ENCODE assay signal across 8 cellular contexts in the genomic region with DNA sequence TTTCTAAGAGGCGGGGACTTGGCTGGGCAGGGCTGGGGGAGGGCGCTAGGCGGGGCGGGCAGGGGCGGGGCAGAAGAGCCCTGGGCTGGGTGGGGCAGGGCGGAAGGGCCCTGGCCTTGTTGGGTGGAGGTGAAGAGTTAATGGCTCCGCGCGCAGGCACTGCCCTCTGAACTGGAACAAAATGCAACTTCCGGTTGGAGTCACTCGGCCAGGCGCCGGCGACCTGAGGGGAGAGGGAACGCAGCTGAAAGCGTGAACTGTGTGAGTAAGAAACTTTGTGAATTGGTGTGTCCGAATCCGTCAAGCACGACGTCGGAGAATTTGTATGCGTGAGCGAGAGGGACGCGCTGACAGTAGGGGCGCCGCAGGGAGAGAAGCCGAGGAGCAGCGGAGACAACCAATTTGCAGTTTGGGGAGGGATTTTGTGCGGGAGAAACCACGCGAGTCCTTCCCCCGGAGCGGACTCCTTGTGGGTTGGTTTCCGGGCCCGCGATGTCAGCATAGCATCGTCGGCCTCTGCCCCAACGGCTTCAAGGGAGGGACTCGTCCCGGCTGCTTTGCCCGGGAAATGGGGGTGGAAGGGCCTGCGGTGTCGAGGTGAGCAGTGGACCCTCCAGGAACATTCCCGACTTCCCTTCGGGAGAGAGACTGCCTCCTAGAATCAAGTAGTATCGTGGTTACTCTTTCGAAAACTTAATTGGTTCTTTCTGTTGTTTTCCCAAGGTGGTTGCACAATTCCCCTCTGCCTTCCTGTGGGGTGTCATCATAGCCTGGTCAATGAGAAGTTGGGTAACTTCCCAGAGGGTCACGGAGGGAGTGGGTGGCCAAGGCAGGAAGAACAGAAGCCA. TPM values are rescaled to one million over a fixed set of nuclear protein-coding genes. Genes with fewer than 3 reads are reported as not detected.
DNase-seq lines count a peak whose midpoint lies in the region; ATAC-seq and TF ChIP-seq lines count a peak whose summit lies in the region.

A gene with protein sequence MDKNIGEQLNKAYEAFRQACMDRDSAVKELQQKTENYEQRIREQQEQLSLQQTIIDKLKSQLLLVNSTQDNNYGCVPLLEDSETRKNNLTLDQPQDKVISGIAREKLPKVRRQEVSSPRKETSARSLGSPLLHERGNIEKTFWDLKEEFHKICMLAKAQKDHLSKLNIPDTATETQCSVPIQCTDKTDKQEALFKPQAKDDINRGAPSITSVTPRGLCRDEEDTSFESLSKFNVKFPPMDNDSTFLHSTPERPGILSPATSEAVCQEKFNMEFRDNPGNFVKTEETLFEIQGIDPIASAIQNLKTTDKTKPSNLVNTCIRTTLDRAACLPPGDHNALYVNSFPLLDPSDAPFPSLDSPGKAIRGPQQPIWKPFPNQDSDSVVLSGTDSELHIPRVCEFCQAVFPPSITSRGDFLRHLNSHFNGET (plus strand): TSS at position 203 of the 848 bp plus-strand sequence. CDS start 19,235 bp downstream, outside the sequence.

- TF ChIP-seq CTCF in CD14-positive monocyte (IDR thresholded peaks at IDR 0.05) (no peak), dorsolateral prefrontal cortex (IDR thresholded peaks at IDR 0.05 in 54 of 56, conservative IDR thresholded peaks at IDR 0.05 in 2 of 56; ENCODE audit: low read depth in 1 of 56, partially characterized antibody in 56 of 56) (peak in 20 of 56 donors; percentile 5 to 29 (median 22)), lower leg skin (IDR thresholded peaks at IDR 0.05) (peak in 1 of 3 donors; percentile 18)

- POLR2A ChIA-PET in activated CD4-positive, alpha-beta memory T cell treated with anti-CD3 and anti-CD28 coated beads for 36 hours (lab: Charles Lee), result no interaction called here

- ATAC-seq in GM19395 (IDR thresholded peaks at IDR 0.05; ENCODE audit: unreplicated experiment) (peak; percentile 87), HG03565 (IDR thresholded peaks at IDR 0.05; ENCODE audit: unreplicated experiment) (peak; percentile 90)

- H3K27me3 Mint-ChIP-seq in CD14-positive monocyte (ENCODE audit: low read depth in 3 of 3), result no peaks in the 10 kb centered on the region
- H3K27me3 Mint-ChIP-seq in activated CD4-positive, alpha-beta memory T cell treated with anti-CD3 and anti-CD28 coated beads for 36 hours, result no peaks in the 10 kb centered on the region

- H3K36me3 Mint-ChIP-seq in CD14-positive monocyte, result peaks cover 22 to 34% of the 10 kb centered on the region in 2 donors
- peaks cover 37% of the 10 kb centered on the region for H3K36me3 Mint-ChIP-seq in activated CD4-positive, alpha-beta memory T cell treated with anti-CD3 and anti-CD28 coated beads for 36 hours

- H3K4me3 Mint-ChIP-seq in CD14-positive monocyte, result peak within 1 kb of the TSS; percentile 99 to 100
- peak within 1 kb of the TSS; percentile 96 for H3K4me3 Mint-ChIP-seq in activated CD4-positive, alpha-beta memory T cell treated with anti-CD3 and anti-CD28 coated beads for 36 hours

- CTCF ChIA-PET in activated CD4-positive, alpha-beta memory T cell treated with anti-CD3 and anti-CD28 coated beads for 36 hours (lab: Charles Lee), result interaction anchor here (0.7 to 1.3 kb wide), 2 partner anchors 20 to 96 kb away, joined by 3 to 4 read pairs; no protein-coding TSS in a partner anchor

- H3K4me1 Mint-ChIP-seq in CD14-positive monocyte, result peaks cover 37% of the 10 kb centered on the region
- peaks cover 55% of the 10 kb centered on the region for H3K4me1 Mint-ChIP-seq in activated CD4-positive, alpha-beta memory T cell treated with anti-CD3 and anti-CD28 coated beads for 36 hours (ENCODE audit: low read depth)

- TF ChIP-seq POLR2A in lower leg skin (IDR thresholded peaks at IDR 0.05), result peak in 1 of 2 donors; percentile 93

- intact Hi-C loops in CD14-positive monocyte (cut with micrococcal nuclease) (loop anchor here (2.0 to 5.0 kb wide), 2 partner anchors 24 to 83 kb away; no protein-coding TSS in a partner anchor), dorsolateral prefrontal cortex (cut with DNase I) (loop anchor here in 1 of 2 donors (5.0 kb wide), 1 partner anchor 63 kb away; no protein-coding TSS in a partner anchor), lower leg skin (cut with DNase I; ENCODE audit: low total_unique reads) (no loop called here)
- intact Hi-C loops in activated CD4-positive, alpha-beta memory T cell treated with anti-CD3 and anti-CD28 coated beads for 36 hours (cut with micrococcal nuclease), result loop anchor here (1.0 to 10.0 kb wide), 10 partner anchors 24 to 1266 kb away; a partner anchor contains a TSS

- 0 to 1% methylated on average over 46 to 48 of the region's 50 CpGs for WGBS in lower leg skin, 2 donors

- H3K27ac ChIP-seq in dorsolateral prefrontal cortex, result peak within 1 kb of the TSS; percentile 55 to 96 (median 87)

- peaks cover 0 to 4% (median 0%) of the 10 kb centered on the region in 7 donors for H3K9me3 Mint-ChIP-seq in CD14-positive monocyte
- H3K9me3 Mint-ChIP-seq in activated CD4-positive, alpha-beta memory T cell treated with anti-CD3 and anti-CD28 coated beads for 36 hours, result no peaks in the 10 kb centered on the region

- H3K27ac Mint-ChIP-seq in CD14-positive monocyte, result peak within 1 kb of the TSS; percentile 100
- peak within 1 kb of the TSS; percentile 98 for H3K27ac Mint-ChIP-seq in activated CD4-positive, alpha-beta memory T cell treated with anti-CD3 and anti-CD28 coated beads for 36 hours

- H3K27me3 ChIP-seq in dorsolateral prefrontal cortex, result no peaks in the 10 kb centered on the region

- DNase-seq in CD14-positive monocyte (ENCODE audit: low spot score) (peak; percentile 96), NCI-H82 treated with DMSO at 0.1 percent for 48 hours (lab: John Stamatoyannopoulos, UW; ENCODE audit: unreplicated experiment) (peak; percentile 90), dorsolateral prefrontal cortex (peak; percentile 69 to 92 (median 84)), lower leg skin (ENCODE audit: low spot score in 2 of 2) (peak; percentile 92 to 98)
- DNase-seq in activated CD4-positive, alpha-beta memory T cell treated with anti-CD3 and anti-CD28 coated beads for 36 hours, result peak; percentile 96
- DNase-seq in stimulated activated CD4-positive, alpha-beta T cell treated with anti-CD3 and anti-CD28 coated beads, Interleukin-4, amount 100 ng/mL, for 48 hours (ENCODE audit: low read depth in 2 of 2), result peak; percentile 82 to 88

- H3K4me3 ChIP-seq in dorsolateral prefrontal cortex (peak within 1 kb of the TSS; percentile 56 to 97 (median 83)), lower leg skin (ENCODE audit: low read depth, poor library complexity, severe bottlenecking) (peak within 1 kb of the TSS; percentile 97)

RNA-seq across cellular contexts. Expression of the gene that starts here (rescaled TPM):
- 10 to 100 TPM; 72.7 to 91.7 TPM for polyA plus RNA-seq in CD14-positive monocyte
- 10 to 100 TPM; 71.4 to 74.1 TPM for total RNA-seq in activated CD4-positive, alpha-beta memory T cell treated with anti-CD3 and anti-CD28 coated beads for 36 hours
- total RNA-seq in dorsolateral prefrontal cortex (10 to 100 TPM; 31.0 to 62.5 (median 45.1) TPM), lower leg skin (10 to 100 TPM; 81.6 to 89.8 (median 88.0) TPM)

Comparison
In these comparisons a context has a peak if more than half of its experiments do, and no peak if none do; other contexts are left out.
1. Peak in every context shown above with its lines: DNase-seq, ATAC-seq, H3K4me3 ChIP-seq and H3K27ac ChIP-seq.